In the genomic region with DNA sequence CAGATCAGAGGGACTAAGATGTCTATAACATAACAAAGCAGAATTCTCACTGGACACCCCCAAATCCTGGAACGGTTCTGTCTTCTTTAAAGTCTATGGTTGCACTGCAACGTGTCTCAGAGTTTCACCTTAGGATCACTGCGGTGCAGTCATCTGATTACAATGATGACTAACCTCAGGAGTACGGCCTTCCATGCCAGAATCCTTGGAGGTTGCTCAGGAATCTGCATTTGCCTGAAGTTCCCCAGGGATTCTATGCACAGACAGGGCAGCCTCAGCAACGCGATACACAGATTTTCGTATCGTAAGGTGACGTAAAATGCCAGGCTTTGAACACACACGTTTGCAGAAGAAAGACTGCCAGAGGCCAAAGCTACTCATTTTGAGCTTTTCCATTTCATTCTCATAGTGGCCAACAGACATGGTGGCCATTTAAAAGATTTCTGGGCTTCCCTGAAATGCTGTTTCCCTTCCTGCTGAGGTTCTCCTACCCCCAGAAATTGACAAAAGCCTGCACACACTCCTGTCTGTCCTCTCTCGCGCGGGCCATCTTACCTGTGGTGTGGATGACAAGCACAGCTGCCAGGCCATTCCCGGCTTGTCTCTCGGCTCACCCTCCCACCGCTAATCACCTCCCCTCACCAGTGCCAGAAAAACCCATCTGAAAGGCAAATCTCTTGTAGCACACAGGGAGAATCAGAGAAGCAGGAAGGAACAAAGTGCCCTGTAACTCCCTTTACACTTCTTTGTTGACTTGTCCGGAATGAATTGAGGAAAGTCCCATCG, we compare ENCODE assay signal across 20 cellular contexts.
A peak's percentile ranks its signal among the peaks of the same experiment; 100 is the strongest.
DNase-seq lines count a peak whose midpoint lies in the region; ATAC-seq, FAIRE-seq and TF ChIP-seq lines count a peak whose summit lies in the region.
"Had no signal": no experiment of that assay in that cellular context is flagged by ENCODE, and none has a peak within 500 bp of the region (broad histone marks: within the 10 kb centered on the region; RNA-seq: fewer than 3 reads in every experiment).

No MANE protein-coding gene starts in this region.

- TF ChIP-seq EP300 in A549 (IDR thresholded peaks at IDR 0.05) = no peak

- peaks cover 19% of the 10 kb centered on the region; the same call in 2 of the 3 replicates for H3K4me1 ChIP-seq in A549

- peak overlapping the region in 1 of 2 experiments; percentile 64; a peak in 3 of 6 replicates for H3K27ac ChIP-seq in A549
- H3K27ac ChIP-seq: lower lobe of right lung, vagina had no signal

- POLR2A ChIA-PET in A549 (lab: Yijun Ruan, JAX) = no interaction called here

- TF ChIP-seq CTCF in A549 (IDR thresholded peaks at IDR 0.05) (no peak), GM13977 (IDR thresholded peaks at IDR 0.05; ENCODE audit: extremely low read depth, insufficient read depth, missing control alignments) (no peak)

- TF ChIP-seq RAD21 in A549 (conservative IDR thresholded peaks at IDR 0.05 in 1 of 2, IDR thresholded peaks at IDR 0.05 in 1 of 2) = no peak

- CTCF ChIA-PET in A549 (lab: Yijun Ruan, JAX) = interaction anchor here (1.0 kb wide), 1 partner anchor 18 kb away, joined by 3 read pairs; no protein-coding TSS in a partner anchor

- no peak for DNase-seq in A549 (ENCODE audit: low read depth in 1 of 2, low spot score in 1 of 2)
- peak; percentile 54 to 78 for DNase-seq in NCI-H524 (lab: John Stamatoyannopoulos, UW)
- peak; percentile 65 for DNase-seq in astrocyte of the hippocampus (ENCODE audit: low read depth, low spot score)
- DNase-seq in mesenteric fat pad (ENCODE audit: low spot score) = peak; percentile 59
- no peak for DNase-seq in foreskin melanocyte
- no peak for DNase-seq in SIG-M5 treated with dmso at 0.1 percent for 504 hours (lab: John Stamatoyannopoulos, UW; ENCODE audit: unreplicated experiment)
- no peak for DNase-seq in HK-2 (ENCODE audit: unreplicated experiment)
- no peak for DNase-seq in GM13977 (ENCODE audit: low spot score)
- DNase-seq: H9; lower lobe of right lung; naive thymus-derived CD4-positive, alpha-beta T cell; NCI-H1436 treated with DMSO at 0.1 percent for 48 hours; NCI-H510A; stimulated activated CD4-positive, alpha-beta T cell treated with anti-CD3 and anti-CD28 coated beads, Interleukin-15, amount 100 ng/mL, for 24 hours; stimulated activated naive CD8-positive, alpha-beta T cell treated with anti-CD3 and anti-CD28 coated beads, Interleukin-15, Interleukin-2, amounts not matched to agents 100 U/mL and 50 U/mL, for 24 hours; T-cell had no signal

- no peak for TF ChIP-seq POLR2A in A549 (IDR thresholded peaks at IDR 0.05; ENCODE audit: low read length)

- FAIRE-seq in A549 (lab: Jason Lieb, UNC) = no peak
- FAIRE-seq: frontal cortex, GM12891 had no signal

- H3K4me2 ChIP-seq in A549 = peak overlapping the region; percentile 19; the same call in 1 of the 3 replicates

- in situ Hi-C loops in GM13977 (cut with MboI; ENCODE audit: low pct_unique_long_range_greater_than_20kb, low sequenced_read_pairs, unreplicated experiment) = no loop called here

- no peak overlapping the region for H3K4me3 ChIP-seq in A549
- H3K4me3 ChIP-seq: lower lobe of right lung, vagina had no signal

- no peaks in the 10 kb centered on the region for H3K9me3 ChIP-seq in A549
- H3K9me3 ChIP-seq: lower lobe of right lung, vagina had no signal

- ATAC-seq in A549 = peak in 1 of 2 experiments; percentile 63; a peak in 3 of 6 replicates
- ATAC-seq: lower lobe of right lung; naive thymus-derived CD4-positive, alpha-beta T cell; Panc1; stimulated activated naive CD8-positive, alpha-beta T cell treated with anti-CD3 and anti-CD28 coated beads, Interleukin-15, Interleukin-2, amounts not matched to agents 100 U/mL and 50 U/mL, for 24 hours had no signal

- WGBS in A549 (ENCODE audit: missing lambda C conversion rate) = 72% methylated on average over 18 of the region's 18 CpGs

TF ChIP-seq in A549, 52 proteins besides CTCF, POLR2A, EP300 and RAD21:
- TF ChIP-seq, protein P1, sequence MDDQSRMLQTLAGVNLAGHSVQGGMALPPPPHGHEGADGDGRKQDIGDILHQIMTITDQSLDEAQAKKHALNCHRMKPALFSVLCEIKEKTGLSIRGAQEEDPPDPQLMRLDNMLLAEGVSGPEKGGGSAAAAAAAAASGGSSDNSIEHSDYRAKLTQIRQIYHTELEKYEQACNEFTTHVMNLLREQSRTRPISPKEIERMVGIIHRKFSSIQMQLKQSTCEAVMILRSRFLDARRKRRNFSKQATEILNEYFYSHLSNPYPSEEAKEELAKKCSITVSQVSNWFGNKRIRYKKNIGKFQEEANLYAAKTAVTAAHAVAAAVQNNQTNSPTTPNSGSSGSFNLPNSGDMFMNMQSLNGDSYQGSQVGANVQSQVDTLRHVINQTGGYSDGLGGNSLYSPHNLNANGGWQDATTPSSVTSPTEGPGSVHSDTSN (IDR thresholded peaks at IDR 0.05) = no peak
- no peak for TF ChIP-seq JUN (IDR thresholded peaks at IDR 0.05)
- no peak for TF ChIP-seq NR3C1 (IDR thresholded peaks at IDR 0.05)
- no peak for TF ChIP-seq EHMT2 (IDR thresholded peaks at IDR 0.05; ENCODE audit: low read depth)
- TF ChIP-seq POLR2AphosphoS2 (conservative IDR thresholded peaks at IDR 0.05; ENCODE audit: low read length) = no peak
- no peak for TF ChIP-seq ZC3H11A (IDR thresholded peaks at IDR 0.05)
- no peak for TF ChIP-seq TFCP2L1 (CRISPR knock-in tag; IDR thresholded peaks at IDR 0.05)
- no peak for TF ChIP-seq HDAC2 (IDR thresholded peaks at IDR 0.05)
- no peak for TF ChIP-seq CBX2 (IDR thresholded peaks at IDR 0.05; ENCODE audit: borderline replicate concordance, low read depth)
- TF ChIP-seq RARB (CRISPR knock-in tag; IDR thresholded peaks at IDR 0.05) = no peak
- TF ChIP-seq HES2 (IDR thresholded peaks at IDR 0.05) = no peak
- TF ChIP-seq MAFK (IDR thresholded peaks at IDR 0.05; ENCODE audit: partially characterized antibody) = no peak
- no peak for TF ChIP-seq ESRRA (IDR thresholded peaks at IDR 0.05; ENCODE audit: borderline replicate concordance, low read length)
- TF ChIP-seq ELK1 (IDR thresholded peaks at IDR 0.05; ENCODE audit: low read depth, low read length) = no peak

Comparison
In these comparisons a context has a peak if more than half of its experiments do, and no peak if none do; other contexts are left out.
1. DNase-seq: peak in NCI-H524 (2 of 2), astrocyte of the hippocampus (single experiment) and mesenteric fat pad (single experiment); none in A549 (0 of 2), foreskin melanocyte (single experiment), SIG-M5 treated with dmso at 0.1 percent for 504 hours (single experiment), HK-2 (single experiment) and GM13977 (single experiment).